9 cellular contexts compared by ENCODE assay signal in the genomic region with DNA sequence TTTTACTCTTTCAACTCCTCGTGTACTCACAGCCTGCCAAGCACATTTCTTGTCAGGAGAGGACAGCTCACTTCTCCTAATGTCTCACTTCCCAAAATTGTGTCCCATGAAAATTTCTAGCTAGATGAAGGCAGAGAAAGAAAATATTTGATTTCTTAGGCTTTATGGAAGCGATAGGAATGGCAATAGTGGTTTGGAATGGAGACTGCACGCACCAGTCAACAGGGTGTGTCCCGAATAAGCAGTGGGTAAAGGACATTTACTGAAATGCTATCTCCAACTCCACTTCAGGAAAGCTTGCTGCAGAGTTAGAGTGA. TPM values are rescaled to one million over a fixed set of nuclear protein-coding genes. Genes with fewer than 3 reads are reported as not detected.
DNase-seq lines count a peak whose midpoint lies in the region; ATAC-seq and TF ChIP-seq lines count a peak whose summit lies in the region.
"Had no signal": no experiment of that assay in that cellular context is flagged by ENCODE, and none has a peak within 500 bp of the region (broad histone marks: within the 10 kb centered on the region; RNA-seq: fewer than 3 reads in every experiment).

No MANE protein-coding gene starts in this region.

- CTCF ChIA-PET in activated naive CD4-positive, alpha-beta T cell treated with anti-CD3 and anti-CD28 coated beads for 36 hours (lab: Charles Lee), result interaction anchor here (0.9 kb wide), 1 partner anchor 21 kb away, joined by 5 read pairs; no protein-coding TSS in a partner anchor

- H3K4me1 ChIP-seq in lung (ENCODE audit: control insufficient read depth in 2 of 2, insufficient read depth in 2 of 2, low read length in 2 of 2) (peaks cover 0 to 6% of the 10 kb centered on the region in 2 donors), upper lobe of left lung (peaks cover 3 to 10% (median 8%) of the 10 kb centered on the region in 4 donors)

- H3K36me3 ChIP-seq in lung (ENCODE audit: control insufficient read depth in 2 of 2, insufficient read depth in 2 of 2, low read length in 2 of 2) (peaks cover 12 to 25% of the 10 kb centered on the region in 2 donors), upper lobe of left lung (peaks cover 18 to 32% (median 30%) of the 10 kb centered on the region in 4 donors)

- H3K27ac Mint-ChIP-seq in activated naive CD4-positive, alpha-beta T cell treated with anti-CD3 and anti-CD28 coated beads for 36 hours, result no peak overlapping the region
- peak overlapping the region in 1 of 2 donors; percentile 86 for H3K27ac Mint-ChIP-seq in activated naive CD4-positive, alpha-beta T cell treated with anti-CD3 and anti-CD28 coated beads, Interleukin-2, amount 50 U/mL, for 72 hours

- TF ChIP-seq POLR2A in upper lobe of left lung (IDR thresholded peaks at IDR 0.05), result no peak

- DNase-seq in activated naive CD4-positive, alpha-beta T cell treated with anti-CD3 and anti-CD28 coated beads for 36 hours, result no peak
- no peak for DNase-seq in activated naive CD4-positive, alpha-beta T cell treated with anti-CD3 and anti-CD28 coated beads, Interleukin-2, amount 50 U/mL, for 72 hours (ENCODE audit: low spot score in 2 of 2)
- no peak for DNase-seq in astrocyte of the spinal cord (ENCODE audit: low read depth, low spot score)
- no peak for DNase-seq in lung (ENCODE audit: low spot score)
- no peak for DNase-seq in upper lobe of left lung
- no peak for DNase-seq in NCI-H2171 treated with DMSO at 0.1 percent for 48 hours (lab: John Stamatoyannopoulos, UW)
- no peak for DNase-seq in inferior parietal cortex (ENCODE audit: extremely low spot score)

- peaks cover 3 to 11% of the 10 kb centered on the region in 2 donors for H3K9me3 ChIP-seq in lung (ENCODE audit: control insufficient read depth in 2 of 2, insufficient read depth in 1 of 2, low read length in 1 of 2)
- H3K9me3 ChIP-seq in upper lobe of left lung, result peaks cover 12 to 25% (median 17%) of the 10 kb centered on the region in 4 donors

- WGBS in lung, 2 donors, result 48 to 49% methylated on average over 4 of the region's 4 CpGs
- 43 to 55% methylated on average over 4 of the region's 4 CpGs for WGBS in upper lobe of left lung, 2 donors

- TF ChIP-seq EP300 in upper lobe of left lung (IDR thresholded peaks at IDR 0.05), result no peak

- peaks cover 20% of the 10 kb centered on the region for H3K9me3 Mint-ChIP-seq in activated naive CD4-positive, alpha-beta T cell treated with anti-CD3 and anti-CD28 coated beads for 36 hours
- H3K9me3 Mint-ChIP-seq in activated naive CD4-positive, alpha-beta T cell treated with anti-CD3 and anti-CD28 coated beads, Interleukin-2, amount 50 U/mL, for 72 hours, result peaks cover 21 to 25% of the 10 kb centered on the region in 2 donors

- intact Hi-C loops in activated naive CD4-positive, alpha-beta T cell treated with anti-CD3 and anti-CD28 coated beads for 36 hours (cut with micrococcal nuclease), result loop anchor here (1.0 to 2.0 kb wide), 3 partner anchors 23 to 41 kb away; a partner anchor contains a TSS

- peaks cover 15% of the 10 kb centered on the region for H3K4me1 Mint-ChIP-seq in activated naive CD4-positive, alpha-beta T cell treated with anti-CD3 and anti-CD28 coated beads for 36 hours (ENCODE audit: low read depth)

- peaks cover 36% of the 10 kb centered on the region for H3K36me3 Mint-ChIP-seq in activated naive CD4-positive, alpha-beta T cell treated with anti-CD3 and anti-CD28 coated beads for 36 hours (ENCODE audit: low read depth)
- peaks cover 54 to 58% of the 10 kb centered on the region in 2 donors for H3K36me3 Mint-ChIP-seq in activated naive CD4-positive, alpha-beta T cell treated with anti-CD3 and anti-CD28 coated beads, Interleukin-2, amount 50 U/mL, for 72 hours

- H3K4me3 Mint-ChIP-seq in activated naive CD4-positive, alpha-beta T cell treated with anti-CD3 and anti-CD28 coated beads for 36 hours, result peak overlapping the region; percentile 87

- H3K27ac ChIP-seq in lung (ENCODE audit: low read depth in 1 of 2, low read length in 1 of 2) (no peak overlapping the region), upper lobe of left lung (peak overlapping the region in 3 of 4 donors; percentile 57 to 81 (median 57))

- TF ChIP-seq CTCF in astrocyte of the spinal cord (IDR thresholded peaks at IDR 0.05; ENCODE audit: low read depth, low read length) (no peak), lung (IDR thresholded peaks at IDR 0.05; ENCODE audit: control extremely low read depth, extremely low read depth) (no peak), upper lobe of left lung (IDR thresholded peaks at IDR 0.05) (no peak)

- H3K4me3 ChIP-seq in astrocyte of the spinal cord (ENCODE audit: low read depth, low read length) (peak overlapping the region; percentile 70), lung (peak overlapping the region; percentile 80), upper lobe of left lung (peak overlapping the region; percentile 57 to 85 (median 69))

- ATAC-seq in activated naive CD4-positive, alpha-beta T cell treated with anti-CD3 and anti-CD28 coated beads, Interleukin-2, amount 50 U/mL, for 72 hours, result no peak
- ATAC-seq in lung (ENCODE audit: insufficient read depth, low FRiP score), result no peak
- ATAC-seq in upper lobe of left lung (ENCODE audit: low FRiP score in 2 of 2), result no peak
- no peak for ATAC-seq in GM18498 (IDR thresholded peaks at IDR 0.05; ENCODE audit: unreplicated experiment)

- H3K27me3 ChIP-seq in lung (ENCODE audit: control insufficient read depth, insufficient read depth) (no peaks in the 10 kb centered on the region), upper lobe of left lung (no peaks in the 10 kb centered on the region)

- H3K27me3 Mint-ChIP-seq in activated naive CD4-positive, alpha-beta T cell treated with anti-CD3 and anti-CD28 coated beads for 36 hours (ENCODE audit: low read depth), result no peaks in the 10 kb centered on the region

- in situ Hi-C loops in astrocyte of the spinal cord (cut with HindIII; ENCODE audit: low sequenced_read_pairs), result no loop called here

RNA-seq across cellular contexts. Expression of a gene that starts 0.3 kb away (rescaled TPM):
- 1 to 10 TPM in 1 of 2 experiments, under 1 TPM in 1; 0.74 to 1.1 TPM for total RNA-seq in activated naive CD4-positive, alpha-beta T cell treated with anti-CD3 and anti-CD28 coated beads for 36 hours
- total RNA-seq in activated naive CD4-positive, alpha-beta T cell treated with anti-CD3 and anti-CD28 coated beads, Interleukin-2, amount 50 U/mL, for 72 hours, result 1 to 10 TPM; 1.8 to 2.0 TPM
- total RNA-seq in lung (1 to 10 TPM; 3.4 to 5.9 TPM), upper lobe of left lung (10 to 100 TPM in 1 of 6 donors, 1 to 10 TPM in 4, not detected in 1; 2.5 to 13.6 (median 4.0) TPM)
- 1 to 10 TPM; 2.5 to 4.6 TPM for polyA plus RNA-seq in lung
- total RNA-seq: G401 had no signal

RNA-seq across cellular contexts. Expression of a gene that starts 22.1 kb away (rescaled TPM):
- 1 to 10 TPM; 2.7 to 3.3 TPM for total RNA-seq in activated naive CD4-positive, alpha-beta T cell treated with anti-CD3 and anti-CD28 coated beads for 36 hours
- total RNA-seq in activated naive CD4-positive, alpha-beta T cell treated with anti-CD3 and anti-CD28 coated beads, Interleukin-2, amount 50 U/mL, for 72 hours, result 1 to 10 TPM; 3.6 to 5.1 TPM
- total RNA-seq in lung, result 1 to 10 TPM; 4.2 to 7.3 TPM
- 1 to 10 TPM; 1.7 to 5.6 TPM for polyA plus RNA-seq in lung
- total RNA-seq in upper lobe of left lung, result 1 to 10 TPM; 2.2 to 6.4 (median 4.7) TPM

RNA-seq across cellular contexts. Expression of a gene that starts 27.0 kb away (rescaled TPM):
- total RNA-seq in activated naive CD4-positive, alpha-beta T cell treated with anti-CD3 and anti-CD28 coated beads for 36 hours, result under 1 TPM; 0.48 to 0.96 TPM
- total RNA-seq in activated naive CD4-positive, alpha-beta T cell treated with anti-CD3 and anti-CD28 coated beads, Interleukin-2, amount 50 U/mL, for 72 hours, result 1 to 10 TPM in 1 of 2 donors, under 1 TPM in 1; 0.60 to 1.4 TPM
- 1 to 10 TPM; 5.6 to 9.6 TPM for total RNA-seq in lung
- 1 to 10 TPM; 2.8 to 3.9 TPM for polyA plus RNA-seq in lung
- 10 to 100 TPM in 1 of 6 donors, 1 to 10 TPM in 5; 4.7 to 11.8 (median 6.3) TPM for total RNA-seq in upper lobe of left lung

RNA-seq across cellular contexts. Expression of a gene that starts 40.9 kb away (rescaled TPM):
- total RNA-seq in activated naive CD4-positive, alpha-beta T cell treated with anti-CD3 and anti-CD28 coated beads for 36 hours, result 1 to 10 TPM; 2.9 to 3.1 TPM
- total RNA-seq in activated naive CD4-positive, alpha-beta T cell treated with anti-CD3 and anti-CD28 coated beads, Interleukin-2, amount 50 U/mL, for 72 hours, result 1 to 10 TPM; 4.1 TPM
- total RNA-seq in lung, result 1 to 10 TPM; 4.7 to 7.8 TPM
- 1 to 10 TPM; 4.4 to 4.7 TPM for polyA plus RNA-seq in lung
- 1 to 10 TPM; 3.4 to 8.6 (median 5.7) TPM for total RNA-seq in upper lobe of left lung

RNA-seq across cellular contexts. Expression of a gene that starts 47.1 kb away (rescaled TPM):
- under 1 TPM; 0.76 to 0.86 TPM for total RNA-seq in activated naive CD4-positive, alpha-beta T cell treated with anti-CD3 and anti-CD28 coated beads for 36 hours
- 1 to 10 TPM; 2.3 to 2.4 TPM for total RNA-seq in activated naive CD4-positive, alpha-beta T cell treated with anti-CD3 and anti-CD28 coated beads, Interleukin-2, amount 50 U/mL, for 72 hours
- total RNA-seq in lung (1 to 10 TPM; 2.1 to 4.1 TPM), upper lobe of left lung (1 to 10 TPM; 1.0 to 4.8 (median 1.8) TPM)
- polyA plus RNA-seq in lung, result 1 to 10 TPM in 1 of 2 donors, under 1 TPM in 1; 0.62 to 1.0 TPM
- total RNA-seq: G401 had no signal

Comparison
In these comparisons a context has a peak if more than half of its experiments do, and no peak if none do; other contexts are left out.
1. H3K27ac ChIP-seq: peak in upper lobe of left lung (3 of 4); none in lung (0 of 2).
2. Peak in every context shown above with its lines, with median percentiles within 50 percentile points of each other: H3K4me3 ChIP-seq.